ENCODE assay signal across 16 cellular contexts in the genomic region with DNA sequence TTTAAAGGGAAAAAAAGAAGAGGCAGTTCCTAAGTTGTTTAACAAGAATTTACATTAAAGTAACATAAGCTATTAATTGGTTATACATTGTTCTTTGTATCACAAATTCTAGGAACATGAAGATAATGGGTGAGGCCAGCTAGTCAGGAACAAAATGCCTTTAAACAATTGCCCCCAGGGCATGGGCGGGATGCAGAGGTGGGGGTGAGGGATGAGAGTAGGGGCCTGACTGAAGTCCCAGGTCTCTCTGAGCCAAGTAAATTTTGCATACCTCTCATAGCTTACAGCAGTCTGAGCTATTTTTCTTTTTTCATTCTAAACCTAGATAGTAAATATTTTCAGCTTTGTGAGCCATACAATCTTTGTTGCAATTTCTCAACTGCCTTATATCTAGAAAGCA.
DNase-seq lines count a peak whose midpoint lies in the region; ATAC-seq and TF ChIP-seq lines count a peak whose summit lies in the region.
"Had no signal": no experiment of that assay in that cellular context is flagged by ENCODE, and none has a peak within 500 bp of the region (broad histone marks: within the 10 kb centered on the region; RNA-seq: fewer than 3 reads in every experiment).

No MANE protein-coding gene starts in this region.

- no peaks in the 10 kb centered on the region for H3K79me1 ChIP-seq in neuronal stem cell (ENCODE audit: low read depth, low read length)

- no peak for TF ChIP-seq EP300 in esophagus muscularis mucosa (IDR thresholded peaks at IDR 0.05)
- no peak for TF ChIP-seq EP300 in transverse colon (IDR thresholded peaks at IDR 0.05; ENCODE audit: low read depth)

- no peak overlapping the region for H2BK12ac ChIP-seq in neuronal stem cell (ENCODE audit: low read length)

- H2AFZ ChIP-seq in neuronal stem cell (ENCODE audit: low read length) = peak overlapping the region; percentile 21

- H3K4me1 ChIP-seq in cardiac muscle cell (ENCODE audit: low read depth) (peaks cover 32% of the 10 kb centered on the region), esophagus muscularis mucosa (peaks cover 39 to 52% (median 47%) of the 10 kb centered on the region in 4 donors), neuronal stem cell (ENCODE audit: control insufficient read depth in 2 of 2, insufficient read depth in 1 of 2, low read depth in 1 of 2, low read length in 2 of 2) (peaks cover 24 to 37% of the 10 kb centered on the region in 2 donors), transverse colon (peaks cover 24 to 40% (median 28%) of the 10 kb centered on the region in 4 donors)

- H4K8ac ChIP-seq in neuronal stem cell (ENCODE audit: low read depth, low read length) = no peak overlapping the region

- H3K36me3 ChIP-seq in cardiac muscle cell (no peaks in the 10 kb centered on the region), esophagus muscularis mucosa (no peaks in the 10 kb centered on the region), neuronal stem cell (replicated peaks in 1 of 2; ENCODE audit: control insufficient read depth in 2 of 2, insufficient read depth in 2 of 2, low read length in 2 of 2) (no peaks in the 10 kb centered on the region), transverse colon (no peaks in the 10 kb centered on the region)
- H3K36me3 ChIP-seq: MG63, upper lobe of right lung had no signal

- intact Hi-C loops in Right ventricle myocardium inferior (cut with DNase I) = no loop called here
- intact Hi-C loops in esophagus muscularis mucosa (cut with DNase I) = loop anchor here (5.0 kb wide), 1 partner anchor 50 kb away; no protein-coding TSS in a partner anchor
- intact Hi-C loops in transverse colon (cut with DNase I; ENCODE audit: low total_unique reads) = no loop called here

- H4K91ac ChIP-seq in neuronal stem cell (ENCODE audit: low read depth, low read length, poor library complexity) = no peak overlapping the region

- no peak overlapping the region for H3K4me2 ChIP-seq in neuronal stem cell (ENCODE audit: insufficient read depth, low read length, poor library complexity, severe bottlenecking)

- H3K9me3 ChIP-seq in cardiac muscle cell (ENCODE audit: low read depth) = no peaks in the 10 kb centered on the region
- H3K9me3 ChIP-seq in esophagus muscularis mucosa = no peaks in the 10 kb centered on the region
- H3K9me3 ChIP-seq in neuronal stem cell (replicated peaks in 1 of 2; ENCODE audit: control insufficient read depth in 2 of 2, insufficient read depth in 1 of 2, low read depth in 1 of 2, low read length in 2 of 2) = no peaks in the 10 kb centered on the region
- H3K9me3 ChIP-seq in transverse colon = no peaks in the 10 kb centered on the region
- H3K9me3 ChIP-seq: upper lobe of right lung had no signal

- H3K4me3 ChIP-seq in cardiac muscle cell (no peak overlapping the region), esophagus muscularis mucosa (no peak overlapping the region), neuronal stem cell (ENCODE audit: low read length in 2 of 2) (no peak overlapping the region), transverse colon (no peak overlapping the region)
- H3K4me3 ChIP-seq: MG63, upper lobe of right lung had no signal

- H3K4ac ChIP-seq in neuronal stem cell (ENCODE audit: low read length) = no peak overlapping the region

- no peak overlapping the region for H2BK15ac ChIP-seq in neuronal stem cell (ENCODE audit: low read length)

- no peak overlapping the region for H3K18ac ChIP-seq in neuronal stem cell (ENCODE audit: low read length)

- no peak overlapping the region for H3K23ac ChIP-seq in neuronal stem cell (ENCODE audit: low read depth, low read length, poor library complexity)

- H2AK5ac ChIP-seq in neuronal stem cell (ENCODE audit: low read depth, low read length) = no peak overlapping the region

- no peaks in the 10 kb centered on the region for H3K27me3 ChIP-seq in cardiac muscle cell
- no peaks in the 10 kb centered on the region for H3K27me3 ChIP-seq in esophagus muscularis mucosa
- no peaks in the 10 kb centered on the region for H3K27me3 ChIP-seq in neuronal stem cell (ENCODE audit: control insufficient read depth in 3 of 3, insufficient read depth in 3 of 3, low read depth in 1 of 3, low read length in 3 of 3)
- H3K27me3 ChIP-seq in transverse colon = no peaks in the 10 kb centered on the region
- H3K27me3 ChIP-seq: MG63, upper lobe of right lung had no signal

- no peak for ATAC-seq in Right ventricle myocardium inferior
- no peak for ATAC-seq in GM19463 (IDR thresholded peaks at IDR 0.05; ENCODE audit: unreplicated experiment)
- ATAC-seq: effector memory CD8-positive, alpha-beta T cell; stimulated activated effector memory CD8-positive, alpha-beta T cell treated with anti-CD3 and anti-CD28 coated beads, Interleukin-12 subunit alpha, Interleukin-12 subunit beta, amount 100 ng/mL, for 72 hours; upper lobe of right lung had no signal

- no peak overlapping the region for H3K9ac ChIP-seq in neuronal stem cell (ENCODE audit: low read depth, low read length, poor library complexity)

- TF ChIP-seq POLR2A in esophagus muscularis mucosa (IDR thresholded peaks at IDR 0.05; ENCODE audit: low read depth) (no peak), transverse colon (IDR thresholded peaks at IDR 0.05) (no peak)

- H3K27ac ChIP-seq in cardiac muscle cell (peak overlapping the region; percentile 3), esophagus muscularis mucosa (replicated peaks in 1 of 4) (peak overlapping the region; percentile 82 to 86 (median 84)), neuronal stem cell (replicated peaks; ENCODE audit: low read length) (peak overlapping the region; percentile 83), transverse colon (peak overlapping the region; percentile 72 to 90 (median 86))

- in situ Hi-C loops in transverse colon (cut with MboI; ENCODE audit: low pct_ligation_motif_present in 1 of 4, low pct_unique_long_range_greater_than_20kb in 1 of 4, low sequenced_read_pairs in 3 of 4) = no loop called here

- H2BK5ac ChIP-seq in neuronal stem cell (ENCODE audit: low read length) = no peak overlapping the region

- H3K14ac ChIP-seq in neuronal stem cell (ENCODE audit: low read length) = no peak overlapping the region

- TF ChIP-seq CTCF in cardiac muscle cell (IDR thresholded peaks at IDR 0.05; ENCODE audit: low read depth, low read length) (no peak), esophagus muscularis mucosa (IDR thresholded peaks at IDR 0.05) (no peak), transverse colon (IDR thresholded peaks at IDR 0.05) (no peak)

- 76% methylated on average over 1 of the region's 1 CpG for WGBS in esophagus muscularis mucosa
- no CpG with 5 or more reads among the region's 1 CpG for WGBS in neuronal stem cell (ENCODE audit: extremely low coverage in 2 of 2, insufficient read length in 2 of 2, insufficient replicate concordance in 1 of 2), 2 donors
- WGBS in transverse colon (ENCODE audit: low coverage in 1 of 2), 2 donors = 86 to 88% methylated on average over 1 of the region's 1 CpG

- no peak overlapping the region for H2BK120ac ChIP-seq in neuronal stem cell (ENCODE audit: low read depth, low read length)

- DNase-seq in cardiac muscle cell (ENCODE audit: low read depth in 1 of 2, low spot score in 1 of 2) (no peak), Right ventricle myocardium inferior (ENCODE audit: missing footprints) (no peak), esophagus muscularis mucosa (ENCODE audit: extremely low spot score) (no peak), neuronal stem cell (ENCODE audit: low spot score) (no peak), transverse colon (no peak), RKO (ENCODE audit: low spot score) (no peak), NCI-H345 treated with DMSO at 0.1 percent for 48 hours (lab: John Stamatoyannopoulos, UW; ENCODE audit: unreplicated experiment) (no peak)
- DNase-seq: activated CD4-positive, alpha-beta T cell treated with anti-CD3 and anti-CD28 coated beads, Interleukin-2, amount 50 U/mL, for 48 hours; activated naive CD4-positive, alpha-beta T cell treated with Interleukin-2 at 50 U/mL for 16 hours; effector memory CD8-positive, alpha-beta T cell; H7; NCI-H1436 treated with DMSO at 0.1 percent for 48 hours; upper lobe of right lung had no signal

Comparison
In these comparisons a context has a peak if more than half of its experiments do, and no peak if none do; other contexts are left out.
1. H3K27ac ChIP-seq: peak in every context shown above with its lines; median percentile 86 in transverse colon; 84 in esophagus muscularis mucosa; 83 in neuronal stem cell; 3 in cardiac muscle cell.